ENCODE assay signal across 1 cellular context in genomic region chr9:698937-699336, GRCh38.
TF ChIP-seq lines count a peak whose summit lies in the region.

No MANE protein-coding gene starts in this region.

TF ChIP-seq in IMR-90, 13 proteins besides CTCF, POLR2A, EP300 and RAD21 (continued from another document):
- no peak for TF ChIP-seq ELK1 (IDR thresholded peaks at IDR 0.05; ENCODE audit: borderline replicate concordance, low read depth, low read length)
- no peak for TF ChIP-seq FOS (IDR thresholded peaks at IDR 0.05; ENCODE audit: low read depth, low read length)
- no peak for TF ChIP-seq USF2 (IDR thresholded peaks at IDR 0.05; ENCODE audit: low read depth, low read length)
- TF ChIP-seq BHLHE40 (IDR thresholded peaks at IDR 0.05; ENCODE audit: low read depth, low read length), result no peak
- TF ChIP-seq MAZ (IDR thresholded peaks at IDR 0.05; ENCODE audit: borderline replicate concordance, low read depth, low read length), result no peak
- TF ChIP-seq CEBPB (IDR thresholded peaks at IDR 0.05; ENCODE audit: low read depth, low read length), result no peak
- no peak for TF ChIP-seq MXI1 (IDR thresholded peaks at IDR 0.05; ENCODE audit: borderline replicate concordance, low read depth, low read length)
